ENCODE assay signal across 8 cellular contexts in the genomic region with DNA sequence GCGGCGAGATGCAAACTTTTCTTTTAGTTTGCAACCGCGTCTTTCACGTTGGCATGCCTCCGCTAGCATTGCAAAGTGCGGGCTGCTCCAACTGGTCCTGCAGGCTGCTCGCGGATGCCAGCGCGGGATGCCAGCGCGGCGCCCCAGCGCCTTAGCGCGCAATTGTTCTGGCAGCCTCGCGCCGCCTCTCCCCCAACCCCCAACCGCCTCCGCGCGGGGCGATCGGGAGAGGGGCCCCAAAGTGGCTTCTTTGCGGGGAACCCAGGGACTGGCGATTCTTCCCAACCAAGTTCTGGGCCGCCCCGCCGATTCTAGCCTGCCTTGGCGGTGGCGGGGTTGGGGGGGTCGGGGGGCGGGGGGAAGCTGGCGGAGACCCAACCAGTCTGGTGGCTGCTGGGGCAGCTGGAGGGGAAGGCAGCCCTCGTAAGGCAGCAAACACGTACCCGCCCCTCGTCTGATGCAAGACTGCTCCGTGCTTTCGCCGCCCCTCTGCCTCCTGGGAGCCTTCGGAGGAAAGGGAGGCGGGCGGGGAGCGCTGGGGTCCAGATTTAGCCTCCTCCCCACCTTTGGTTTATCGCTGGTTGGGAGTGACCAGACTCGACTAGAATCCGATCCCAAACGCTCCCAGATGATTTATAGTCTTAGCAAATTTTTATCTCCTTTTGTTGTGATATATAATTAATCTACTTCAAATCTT. TPM values are rescaled to one million over a fixed set of nuclear protein-coding genes. Genes with fewer than 3 reads are reported as not detected.
DNase-seq lines count a peak whose midpoint lies in the region; ATAC-seq and TF ChIP-seq lines count a peak whose summit lies in the region.

No MANE protein-coding gene starts in this region.

- H3K27me3 ChIP-seq in MM.1S (replicated peaks; ENCODE audit: insufficient read depth, low read length) (no peaks in the 10 kb centered on the region), SJCRH30 (no peaks in the 10 kb centered on the region), body of pancreas (no peaks in the 10 kb centered on the region)

- 0% methylated on average over 28 to 46 of the region's 51 CpGs for WGBS in body of pancreas, 2 donors

- no peaks in the 10 kb centered on the region for H4K20me1 ChIP-seq in MM.1S (ENCODE audit: insufficient read depth, low read length)

- peak overlapping the region; percentile 45 for H2AFZ ChIP-seq in MM.1S (ENCODE audit: low read length)

- peak overlapping the region; percentile 59; the same call in 1 of the 2 replicates for H3K4me2 ChIP-seq in MM.1S (ENCODE audit: low read depth, low read length)

- H3K9me2 ChIP-seq in MM.1S (replicated peaks; ENCODE audit: insufficient read depth, low read length), result no peaks in the 10 kb centered on the region

- TF ChIP-seq CTCF in AG09319 (IDR thresholded peaks at IDR 0.05; ENCODE audit: low read depth, low read length) (no peak; the same call in 1 of the 2 replicates), MM.1S (IDR thresholded peaks at IDR 0.05; ENCODE audit: low read length) (no peak), body of pancreas (IDR thresholded peaks at IDR 0.05) (no peak)

- H3K9me3 ChIP-seq in MM.1S (replicated peaks; ENCODE audit: insufficient read depth, low read length) (no peaks in the 10 kb centered on the region), SJCRH30 (replicated peaks) (no peaks in the 10 kb centered on the region), body of pancreas (no peaks in the 10 kb centered on the region)

- peaks cover 48% of the 10 kb centered on the region for H3K79me2 ChIP-seq in MM.1S (ENCODE audit: low read length)

- no peaks in the 10 kb centered on the region for H3K36me3 ChIP-seq in MM.1S (replicated peaks; ENCODE audit: insufficient read depth, low read length)
- H3K36me3 ChIP-seq in SJCRH30, result peaks cover 3% of the 10 kb centered on the region; the same call in 1 of the 2 replicates
- H3K36me3 ChIP-seq in body of pancreas (replicated peaks in 1 of 2; ENCODE audit: insufficient read depth in 1 of 2, low read depth in 2 of 2), result no peaks in the 10 kb centered on the region

- peak overlapping the region; percentile 81 for H3K9ac ChIP-seq in MM.1S (ENCODE audit: low read length)

- DNase-seq in AG09319 (ENCODE audit: extremely low read depth, low read depth) (peak; percentile 94), MM.1S (peak; percentile 30), SJCRH30 (peak; percentile 90 to 92), body of pancreas (peak; percentile 66 to 88 (median 82)), iPS-NIHi11 (ENCODE audit: low spot score) (peak; percentile 86)

- intact Hi-C loops in body of pancreas (cut with DNase I), result no loop called here

- H3K4me1 ChIP-seq in MM.1S (ENCODE audit: low read length) (no peaks in the 10 kb centered on the region), SJCRH30 (peaks cover 13% of the 10 kb centered on the region; the same call in 1 of the 2 replicates), body of pancreas (peaks cover 42% of the 10 kb centered on the region)

- H3K27ac ChIP-seq in MM.1S (ENCODE audit: low read length) (peak overlapping the region; percentile 47; the same call in 1 of the 2 replicates), SJCRH30 (peak overlapping the region; percentile 93), body of pancreas (peak overlapping the region; percentile 81 to 90 (median 85)), skin epidermis (peak overlapping the region in 19 of 21 experiments; percentile 18 to 88 (median 73))

- 0 out of 2 replicates have a peak, but pooled peaks cover 3% of the 10 kb centered on the region for H3F3A ChIP-seq in MM.1S (ENCODE audit: insufficient read depth, low read length)

- H3K4me3 ChIP-seq in MM.1S (ENCODE audit: low read length) (peak overlapping the region; percentile 89), SJCRH30 (peak overlapping the region; percentile 81), body of pancreas (peak overlapping the region; percentile 24 to 96), skin epidermis (peak overlapping the region; percentile 52 to 76 (median 58))

- ATAC-seq in GM19351 (IDR thresholded peaks at IDR 0.05; ENCODE audit: unreplicated experiment), result peak; percentile 53
- peak; percentile 62 for ATAC-seq in body of pancreas
- no peak for ATAC-seq in GM19455 (IDR thresholded peaks at IDR 0.05; ENCODE audit: unreplicated experiment)

- peak in 2 of 3 donors; percentile 42 to 71 for TF ChIP-seq POLR2A in body of pancreas (IDR thresholded peaks at IDR 0.05)

RNA-seq across cellular contexts. Expression of gene PHGDH, which starts 0.8 kb away (rescaled TPM):
- total RNA-seq in SJCRH30 (2014; rRNA removed; shearing (Covaris generic)), result 148 and 160 TPM in 2 replicates
- total RNA-seq in body of pancreas, result 100 to 1,000 TPM in 1 of 2 donors, 10 to 100 TPM in 1; 75.5 to 101 TPM

RNA-seq across cellular contexts. Expression of gene HMGCS2, which starts 56.2 kb away (rescaled TPM):
- not detected in 2 replicates for total RNA-seq in SJCRH30 (2014; rRNA removed; shearing (Covaris generic))
- 1 to 10 TPM in 1 of 2 donors, not detected in 1; 6.0 TPM for total RNA-seq in body of pancreas

Comparison
In these comparisons a context has a peak if more than half of its experiments do, and no peak if none do; other contexts are left out.
1. DNase-seq: peak in every context shown above with its lines; median percentile 94 in AG09319; 91 in SJCRH30; 86 in iPS-NIHi11; 82 in body of pancreas; 30 in MM.1S.